Comparison of ENCODE assay signal across 1 cellular context in the genomic region with DNA sequence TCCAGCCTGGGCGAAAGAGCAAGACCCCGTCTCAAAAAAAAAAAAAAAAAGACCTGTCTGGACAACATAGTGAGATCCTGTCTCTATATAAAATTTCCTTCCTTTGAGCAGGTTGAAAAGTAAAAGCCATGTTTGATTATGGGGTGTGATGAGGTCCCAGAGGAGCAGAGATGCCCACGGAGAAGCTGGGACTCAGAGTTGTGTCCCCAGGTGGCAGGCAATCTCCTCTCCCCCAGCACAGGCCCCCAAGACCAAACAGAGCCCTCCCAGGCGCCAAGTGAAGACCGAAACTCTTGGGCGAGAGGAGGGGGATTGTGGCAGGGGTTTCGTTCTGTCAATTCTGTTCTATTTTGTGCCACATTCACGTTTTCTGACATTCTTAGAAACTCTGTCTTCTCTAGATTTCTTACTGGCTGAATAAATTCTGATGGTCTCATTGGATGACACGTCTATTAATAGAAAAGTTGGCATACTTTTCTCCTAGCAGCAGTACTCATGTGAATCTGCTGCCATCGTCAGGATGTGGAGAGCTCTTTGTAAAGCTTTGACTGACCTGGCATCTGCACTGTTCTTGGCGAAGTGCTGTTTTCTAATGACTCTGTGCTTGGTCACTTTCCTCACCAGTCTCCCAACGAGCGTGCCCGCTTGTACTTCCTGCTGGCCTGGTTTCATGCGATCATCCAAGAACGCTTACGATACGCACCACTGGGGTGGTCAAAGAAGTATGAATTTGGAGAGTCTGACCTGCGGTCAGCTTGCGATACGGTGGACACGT.
TF ChIP-seq lines count a peak whose summit lies in the region.

No MANE protein-coding gene starts in this region.

TF ChIP-seq in Ishikawa, 13 proteins besides CTCF, POLR2A, EP300 and RAD21 (continued from another document):
- TF ChIP-seq, protein P1, sequence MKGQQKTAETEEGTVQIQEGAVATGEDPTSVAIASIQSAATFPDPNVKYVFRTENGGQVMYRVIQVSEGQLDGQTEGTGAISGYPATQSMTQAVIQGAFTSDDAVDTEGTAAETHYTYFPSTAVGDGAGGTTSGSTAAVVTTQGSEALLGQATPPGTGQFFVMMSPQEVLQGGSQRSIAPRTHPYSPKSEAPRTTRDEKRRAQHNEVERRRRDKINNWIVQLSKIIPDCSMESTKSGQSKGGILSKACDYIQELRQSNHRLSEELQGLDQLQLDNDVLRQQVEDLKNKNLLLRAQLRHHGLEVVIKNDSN (IDR thresholded peaks at IDR 0.05), result no peak
- TF ChIP-seq NFIC (IDR thresholded peaks at IDR 0.05) (no peak), CEBPB (IDR thresholded peaks at IDR 0.05) (no peak), FOXM1 (IDR thresholded peaks at IDR 0.05; ENCODE audit: borderline replicate concordance, low read depth) (no peak), TEAD4 (IDR thresholded peaks at IDR 0.05) (no peak), EGR1 (IDR thresholded peaks at IDR 0.05) (no peak)
- TF ChIP-seq, protein P2, sequence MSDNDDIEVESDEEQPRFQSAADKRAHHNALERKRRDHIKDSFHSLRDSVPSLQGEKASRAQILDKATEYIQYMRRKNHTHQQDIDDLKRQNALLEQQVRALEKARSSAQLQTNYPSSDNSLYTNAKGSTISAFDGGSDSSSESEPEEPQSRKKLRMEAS (IDR thresholded peaks at IDR 0.05), result no peak
